8 cellular contexts compared by ENCODE assay signal in the genomic region with DNA sequence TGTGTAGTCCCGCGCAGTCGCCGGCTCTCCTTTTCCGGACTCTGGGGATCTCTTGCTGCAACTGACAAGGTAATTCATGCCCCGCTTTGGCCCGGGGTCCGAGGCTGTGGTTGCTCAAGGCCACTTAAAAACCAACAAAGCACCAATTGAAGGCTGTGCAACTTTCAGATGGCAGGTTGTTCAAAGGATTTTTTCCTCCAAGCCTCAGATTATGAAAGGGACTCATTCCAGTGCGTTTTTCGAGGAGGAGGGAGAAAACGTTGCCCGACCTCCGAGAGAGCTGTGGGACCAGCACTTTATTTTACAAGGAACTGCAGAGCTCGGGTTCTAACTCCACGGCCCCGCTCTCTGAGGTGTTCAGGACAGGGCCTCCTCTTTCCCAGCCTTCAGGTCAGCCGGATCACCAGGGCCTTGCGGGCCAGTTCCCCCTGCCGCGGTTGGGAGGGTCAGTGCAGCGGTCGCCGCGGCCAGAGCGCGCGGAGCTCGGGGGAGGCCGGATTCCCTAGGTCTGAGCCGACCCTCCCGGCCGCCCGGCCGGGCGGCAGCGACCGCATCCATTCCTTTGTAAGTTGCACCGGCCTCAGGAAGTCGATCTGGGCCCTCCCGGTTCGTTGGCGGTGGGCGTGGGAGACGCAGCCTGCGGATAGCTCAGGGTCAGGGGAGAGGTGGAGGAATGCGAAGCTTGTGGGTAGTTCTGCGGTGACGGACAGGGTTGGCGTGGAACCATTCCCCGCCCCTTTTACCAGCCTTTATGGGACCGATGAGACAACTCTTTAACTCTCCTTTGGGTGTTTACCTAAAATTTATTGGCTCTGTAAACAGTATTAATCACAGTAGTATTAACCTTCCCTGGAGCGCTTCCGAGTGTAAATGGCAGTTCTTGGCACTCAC. TPM values are rescaled to one million over a fixed set of nuclear protein-coding genes. Genes with fewer than 3 reads are reported as not detected.
DNase-seq lines count a peak whose midpoint lies in the region; ATAC-seq and TF ChIP-seq lines count a peak whose summit lies in the region.

No MANE protein-coding gene starts in this region.

- no peak for TF ChIP-seq CTCF in CD4-positive, alpha-beta T cell (IDR thresholded peaks at IDR 0.05)
- TF ChIP-seq CTCF in fibroblast of the aortic adventitia (IDR thresholded peaks at IDR 0.05; ENCODE audit: insufficient read depth, low read length) = no peak

- no peaks in the 10 kb centered on the region for H3K27me3 ChIP-seq in CD4-positive, alpha-beta T cell (ENCODE audit: control insufficient read depth, insufficient read depth, low read length)
- no peaks in the 10 kb centered on the region for H3K27me3 ChIP-seq in naive thymus-derived CD4-positive, alpha-beta T cell (ENCODE audit: control insufficient read depth in 2 of 2, insufficient read depth in 2 of 2, low read length in 2 of 2)

- intact Hi-C loops in CD4-positive, alpha-beta T cell (cut with DNase I, micrococcal nuclease) = loop anchor here in 1 of 2 experiments (5.0 to 10.0 kb wide), 3 partner anchors 46 to 128 kb away; no protein-coding TSS in a partner anchor
- intact Hi-C loops in naive thymus-derived CD4-positive, alpha-beta T cell (cut with micrococcal nuclease) = loop anchor here (1.0 to 5.0 kb wide), 6 partner anchors 20 to 196 kb away; no protein-coding TSS in a partner anchor

- DNase-seq in CD4-positive, alpha-beta T cell = peak in 3 of 10 experiments; percentile 2 to 7 (median 6)
- DNase-seq in HT1080 (ENCODE audit: low read depth) (peak; percentile 86), fibroblast of the aortic adventitia (ENCODE audit: low read depth) (peak; percentile 86), cerebellum (ENCODE audit: low spot score) (no peak)
- DNase-seq in activated CD4-positive, alpha-beta memory T cell treated with anti-CD3 and anti-CD28 coated beads, Interleukin-2, amount 10 ng/mL, durations not matched to agents 7 days and 5 days = no peak
- peak in 3 of 9 donors; percentile 5 to 25 (median 24) for DNase-seq in naive thymus-derived CD4-positive, alpha-beta T cell

- peaks cover 19% of the 10 kb centered on the region for H3K4me1 Mint-ChIP-seq in CD4-positive, alpha-beta T cell (ENCODE audit: low read depth)
- peaks cover 24% of the 10 kb centered on the region for H3K4me1 Mint-ChIP-seq in activated CD4-positive, alpha-beta memory T cell treated with anti-CD3 and anti-CD28 coated beads, Interleukin-2, amount 10 ng/mL, durations not matched to agents 7 days and 5 days
- H3K4me1 Mint-ChIP-seq in naive thymus-derived CD4-positive, alpha-beta T cell = peaks cover 11 to 25% (median 16%) of the 10 kb centered on the region in 7 donors

- H3K36me3 Mint-ChIP-seq in CD4-positive, alpha-beta T cell (ENCODE audit: low read depth) = peaks cover 7% of the 10 kb centered on the region
- H3K36me3 Mint-ChIP-seq in activated CD4-positive, alpha-beta memory T cell treated with anti-CD3 and anti-CD28 coated beads, Interleukin-2, amount 10 ng/mL, durations not matched to agents 7 days and 5 days (ENCODE audit: low read depth) = no peaks in the 10 kb centered on the region
- H3K36me3 Mint-ChIP-seq in naive thymus-derived CD4-positive, alpha-beta T cell = peaks cover 0 to 7% (median 0%) of the 10 kb centered on the region in 5 donors

- peaks cover 36% of the 10 kb centered on the region for H3K27me3 Mint-ChIP-seq in CD4-positive, alpha-beta T cell
- H3K27me3 Mint-ChIP-seq in activated CD4-positive, alpha-beta memory T cell treated with anti-CD3 and anti-CD28 coated beads, Interleukin-2, amount 10 ng/mL, durations not matched to agents 7 days and 5 days = peaks cover 21% of the 10 kb centered on the region
- H3K27me3 Mint-ChIP-seq in naive thymus-derived CD4-positive, alpha-beta T cell = peaks cover 2 to 47% (median 15%) of the 10 kb centered on the region in 5 donors

- no peak overlapping the region for H3K27ac ChIP-seq in CD4-positive, alpha-beta T cell (ENCODE audit: low read depth, low read length)
- no peak overlapping the region for H3K27ac ChIP-seq in naive thymus-derived CD4-positive, alpha-beta T cell (ENCODE audit: low read depth, low read length)

- H3K9me3 Mint-ChIP-seq in CD4-positive, alpha-beta T cell = no peaks in the 10 kb centered on the region
- H3K9me3 Mint-ChIP-seq in activated CD4-positive, alpha-beta memory T cell treated with anti-CD3 and anti-CD28 coated beads, Interleukin-2, amount 10 ng/mL, durations not matched to agents 7 days and 5 days = no peaks in the 10 kb centered on the region
- peaks cover 0 to 2% (median 0%) of the 10 kb centered on the region in 11 donors for H3K9me3 Mint-ChIP-seq in naive thymus-derived CD4-positive, alpha-beta T cell

- H3K9me3 ChIP-seq in CD4-positive, alpha-beta T cell (ENCODE audit: control insufficient read depth, low read length) = no peaks in the 10 kb centered on the region
- H3K9me3 ChIP-seq in naive thymus-derived CD4-positive, alpha-beta T cell (ENCODE audit: control insufficient read depth in 2 of 3, low read length in 3 of 3) = no peaks in the 10 kb centered on the region

- peak overlapping the region; percentile 87 for H3K4me3 ChIP-seq in fibroblast of the aortic adventitia (ENCODE audit: low read depth, low read length)
- peak overlapping the region; percentile 85 for H3K4me3 ChIP-seq in naive thymus-derived CD4-positive, alpha-beta T cell (ENCODE audit: low read length)

- peaks cover 10 to 17% of the 10 kb centered on the region in 2 donors for H3K4me1 ChIP-seq in naive thymus-derived CD4-positive, alpha-beta T cell (ENCODE audit: control insufficient read depth in 2 of 2, insufficient read depth in 2 of 2, low read length in 2 of 2)

- CTCF ChIA-PET in CD4-positive, alpha-beta T cell (lab: Charles Lee) = no interaction called here
- CTCF ChIA-PET in activated CD4-positive, alpha-beta memory T cell treated with anti-CD3 and anti-CD28 coated beads, Interleukin-2, amount 10 ng/mL, durations not matched to agents 7 days and 5 days (lab: Charles Lee) = interaction anchor here (0.6 to 2.5 kb wide), 4 partner anchors 24 to 375 kb away, joined by 3 to 13 read pairs (median 4); no protein-coding TSS in a partner anchor
- CTCF ChIA-PET in naive thymus-derived CD4-positive, alpha-beta T cell (lab: Charles Lee) = interaction anchor here (0.7 kb wide), 1 partner anchor 56 kb away, joined by 4 read pairs; no protein-coding TSS in a partner anchor

- no peak overlapping the region for H3K27ac Mint-ChIP-seq in CD4-positive, alpha-beta T cell
- peak overlapping the region; percentile 10 for H3K27ac Mint-ChIP-seq in activated CD4-positive, alpha-beta memory T cell treated with anti-CD3 and anti-CD28 coated beads, Interleukin-2, amount 10 ng/mL, durations not matched to agents 7 days and 5 days
- H3K27ac Mint-ChIP-seq in naive thymus-derived CD4-positive, alpha-beta T cell = peak overlapping the region in 2 of 9 donors; percentile 27 to 74

- POLR2A ChIA-PET in CD4-positive, alpha-beta T cell (lab: Charles Lee) = interaction anchor here (1.8 kb wide), 1 partner anchor 57 kb away, joined by 10 read pairs; no protein-coding TSS in a partner anchor
- POLR2A ChIA-PET in activated CD4-positive, alpha-beta memory T cell treated with anti-CD3 and anti-CD28 coated beads, Interleukin-2, amount 10 ng/mL, durations not matched to agents 7 days and 5 days (lab: Charles Lee) = interaction anchor here (0.6 to 1.8 kb wide), 4 partner anchors 19 to 135 kb away, joined by 3 to 12 read pairs (median 3); no protein-coding TSS in a partner anchor
- POLR2A ChIA-PET in naive thymus-derived CD4-positive, alpha-beta T cell (lab: Charles Lee) = no interaction called here

- H3K36me3 ChIP-seq in naive thymus-derived CD4-positive, alpha-beta T cell (ENCODE audit: control insufficient read depth in 2 of 3, insufficient read depth in 3 of 3, low read length in 3 of 3) = peaks cover 0 to 5% (median 0%) of the 10 kb centered on the region in 3 experiments

- no peak for ATAC-seq in CD4-positive, alpha-beta T cell (ENCODE audit: poor library complexity)
- no peak for ATAC-seq in naive thymus-derived CD4-positive, alpha-beta T cell
- ATAC-seq in HG03439 (IDR thresholded peaks at IDR 0.05; ENCODE audit: unreplicated experiment) (no peak), GM21390 (IDR thresholded peaks at IDR 0.05; ENCODE audit: unreplicated experiment) (no peak)

- H3K4me3 Mint-ChIP-seq in CD4-positive, alpha-beta T cell = peak overlapping the region; percentile 95
- peak overlapping the region; percentile 89 for H3K4me3 Mint-ChIP-seq in activated CD4-positive, alpha-beta memory T cell treated with anti-CD3 and anti-CD28 coated beads, Interleukin-2, amount 10 ng/mL, durations not matched to agents 7 days and 5 days
- peak overlapping the region; percentile 76 to 96 (median 92) for H3K4me3 Mint-ChIP-seq in naive thymus-derived CD4-positive, alpha-beta T cell

RNA-seq across cellular contexts. Expression of a gene that starts 1.6 kb away (rescaled TPM):
- 100 to 1,000 TPM; 143 to 153 TPM for total RNA-seq in CD4-positive, alpha-beta T cell
- 26.0 and 34.3 TPM in 2 replicates for total RNA-seq in HT1080 (2014; rRNA removed; shearing (Covaris generic))
- polyA plus RNA-seq in HT1080 (2015; cell fraction: cytosol; rRNA removed) = 8.1 and 10.1 TPM in 2 replicates
- 74.9 and 82.3 TPM in 2 replicates for polyA plus RNA-seq in HT1080 (2015; cell fraction: nucleus; rRNA removed)
- 100 to 1,000 TPM; 140 to 146 TPM for total RNA-seq in activated CD4-positive, alpha-beta memory T cell treated with anti-CD3 and anti-CD28 coated beads, Interleukin-2, amount 10 ng/mL, durations not matched to agents 7 days and 5 days
- total RNA-seq in fibroblast of the aortic adventitia (ENCODE audit: low replicate concordance) (211 and 281 TPM in 2 replicates), cerebellum (53.7 TPM)
- 100 to 1,000 TPM; 148 to 280 (median 153) TPM for total RNA-seq in naive thymus-derived CD4-positive, alpha-beta T cell
- 10 to 100 TPM; 46.7 to 52.1 TPM for polyA plus RNA-seq in naive thymus-derived CD4-positive, alpha-beta T cell

Comparison
In these comparisons a context has a peak if more than half of its experiments do, and no peak if none do; other contexts are left out.
1. DNase-seq: peak in HT1080 (single experiment) and fibroblast of the aortic adventitia (single experiment); none in activated CD4-positive, alpha-beta memory T cell treated with anti-CD3 and anti-CD28 coated beads, Interleukin-2, amount 10 ng/mL, durations not matched to agents 7 days and 5 days (single experiment) and cerebellum (single experiment).
2. Peak in every context shown above with its lines, with median percentiles within 50 percentile points of each other: H3K4me3 Mint-ChIP-seq.